8 cellular contexts compared by ENCODE assay signal in the genomic region with DNA sequence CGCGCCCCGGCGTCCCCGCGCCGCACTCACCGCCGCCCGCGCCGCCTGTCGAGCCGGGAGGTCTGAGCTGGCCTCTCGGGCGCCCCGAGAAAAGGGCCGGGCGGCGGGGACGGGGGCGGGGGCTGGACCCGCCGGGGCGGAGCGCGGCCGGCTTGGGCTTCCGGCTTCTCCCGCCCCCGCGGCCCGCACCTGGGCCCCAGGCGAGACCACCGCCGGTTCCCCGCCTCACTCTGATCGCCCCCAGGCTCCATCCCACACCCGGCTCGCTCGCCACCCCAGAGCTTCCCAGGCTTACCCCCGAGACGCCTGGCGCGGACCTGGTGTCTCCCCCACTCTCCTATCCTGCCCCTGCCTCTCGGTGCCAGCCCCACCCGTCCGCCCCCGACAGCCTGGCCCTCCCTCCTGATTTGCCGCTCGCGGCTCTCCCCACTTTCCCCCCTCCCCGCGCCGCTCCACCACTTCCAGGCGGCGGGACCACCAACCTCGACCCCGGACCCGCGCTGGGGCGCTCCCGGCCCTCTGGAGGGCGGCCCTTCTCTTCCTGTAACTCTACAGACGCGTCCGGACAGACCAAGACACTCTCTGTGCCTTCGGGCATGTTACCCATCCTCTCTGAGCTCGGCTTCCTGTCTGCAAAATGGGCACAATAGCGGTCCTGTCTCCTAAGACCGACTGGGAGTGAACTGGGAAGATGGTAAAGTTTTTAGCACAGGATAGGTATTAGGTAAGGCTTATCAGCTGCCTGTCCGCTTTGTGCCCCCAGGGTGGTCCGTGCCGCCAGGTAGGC. TPM values are rescaled to one million over a fixed set of nuclear protein-coding genes. Genes with fewer than 3 reads are reported as not detected.
DNase-seq lines count a peak whose midpoint lies in the region; ATAC-seq and TF ChIP-seq lines count a peak whose summit lies in the region.

A gene (minus strand): TSS at position 64 of the 787 bp plus-strand sequence. CDS start 30,189 bp downstream, outside the sequence.

- H3K27me3 ChIP-seq in brain microvascular endothelial cell (replicated peaks): peaks cover 6% of the 10 kb centered on the region
- no peaks in the 10 kb centered on the region for H3K27me3 ChIP-seq in smooth muscle cell (ENCODE audit: low read depth)

- H3K9ac ChIP-seq in smooth muscle cell (ENCODE audit: low read depth): peak within 1 kb of the TSS; percentile 78

- no peak for TF ChIP-seq CTCF in brain microvascular endothelial cell (IDR thresholded peaks at IDR 0.05; ENCODE audit: low read depth, low read length, missing control alignments)
- TF ChIP-seq CTCF in smooth muscle cell (IDR thresholded peaks at IDR 0.05; ENCODE audit: borderline replicate concordance, insufficient read depth, poor library complexity, severe bottlenecking): no peak

- DNase-seq in CD1c-positive myeloid dendritic cell (ENCODE audit: extremely low spot score) (peak; percentile 76), HT-29 (ENCODE audit: low spot score) (peak; percentile 72), T1000 (lab: John Stamatoyannopoulos, UW) (peak; percentile 26), brain microvascular endothelial cell (no peak), smooth muscle cell (lab: John Stamatoyannopoulos, UW; ENCODE audit: unreplicated experiment) (peak; percentile 65), kidney glomerular epithelial cell (lab: John Stamatoyannopoulos, UW) (no peak)

- WGBS in smooth muscle cell (ENCODE audit: low lambda C conversion rate): 7% methylated on average over 27 of the region's 74 CpGs

- H3K9me3 ChIP-seq in iPS-18c (ENCODE audit: control insufficient read depth, insufficient read depth, low read length): peaks cover 6% of the 10 kb centered on the region
- H3K9me3 ChIP-seq in smooth muscle cell (replicated peaks; ENCODE audit: low read depth): no peaks in the 10 kb centered on the region

- in situ Hi-C loops in brain microvascular endothelial cell (cut with HindIII; ENCODE audit: low pct_ligation_motif_present, low sequenced_read_pairs): no loop called here

- peak within 1 kb of the TSS; percentile 84 for H2AFZ ChIP-seq in smooth muscle cell (ENCODE audit: low read depth)

- peaks cover 29% of the 10 kb centered on the region for H4K20me1 ChIP-seq in smooth muscle cell (ENCODE audit: low read depth)

- peaks cover 17% of the 10 kb centered on the region for H3K79me2 ChIP-seq in smooth muscle cell (ENCODE audit: low read depth)

- H3K36me3 ChIP-seq in brain microvascular endothelial cell (replicated peaks): no peaks in the 10 kb centered on the region
- H3K36me3 ChIP-seq in smooth muscle cell (ENCODE audit: low read depth): no peaks in the 10 kb centered on the region

- H3K4me1 ChIP-seq in smooth muscle cell (ENCODE audit: low read depth): peaks cover 30% of the 10 kb centered on the region

- peak within 1 kb of the TSS; percentile 97 for H3K4me2 ChIP-seq in smooth muscle cell

- ATAC-seq in GM19328 (IDR thresholded peaks at IDR 0.05; ENCODE audit: unreplicated experiment): peak; percentile 44

- H3K27ac ChIP-seq in brain microvascular endothelial cell: no peak within 1 kb of the TSS
- peak within 1 kb of the TSS; percentile 55 for H3K27ac ChIP-seq in smooth muscle cell (ENCODE audit: low read depth)

- H3K4me3 ChIP-seq in brain microvascular endothelial cell (ENCODE audit: low read depth, low read length): peak within 1 kb of the TSS; percentile 58
- H3K4me3 ChIP-seq in iPS-18c (ENCODE audit: insufficient read depth, low read depth, low read length): peak within 1 kb of the TSS; percentile 71
- peak within 1 kb of the TSS; percentile 67 for H3K4me3 ChIP-seq in smooth muscle cell

- peaks cover 25% of the 10 kb centered on the region for H3F3A ChIP-seq in smooth muscle cell (ENCODE audit: low read depth)

RNA-seq across cellular contexts. Expression of the gene that starts here (rescaled TPM):
- total RNA-seq in HT-29 (2014; rRNA removed; shearing (Covaris generic)): 116 and 128 TPM in 2 replicates
- total RNA-seq in smooth muscle cell: 40.4 and 77.9 TPM in 2 replicates
- 72.6 and 98.0 TPM in 2 replicates for polyA plus RNA-seq in smooth muscle cell

Comparison
In these comparisons a context has a peak if more than half of its experiments do, and no peak if none do; other contexts are left out.
1. DNase-seq: peak in CD1c-positive myeloid dendritic cell (single experiment), HT-29 (single experiment), T1000 (single experiment) and smooth muscle cell (single experiment); none in brain microvascular endothelial cell (single experiment) and kidney glomerular epithelial cell (single experiment).
2. Peak in every context shown above with its lines, with median percentiles within 50 percentile points of each other: H3K4me3 ChIP-seq.